ENCODE assay signal across 6 cellular contexts in the genomic region with DNA sequence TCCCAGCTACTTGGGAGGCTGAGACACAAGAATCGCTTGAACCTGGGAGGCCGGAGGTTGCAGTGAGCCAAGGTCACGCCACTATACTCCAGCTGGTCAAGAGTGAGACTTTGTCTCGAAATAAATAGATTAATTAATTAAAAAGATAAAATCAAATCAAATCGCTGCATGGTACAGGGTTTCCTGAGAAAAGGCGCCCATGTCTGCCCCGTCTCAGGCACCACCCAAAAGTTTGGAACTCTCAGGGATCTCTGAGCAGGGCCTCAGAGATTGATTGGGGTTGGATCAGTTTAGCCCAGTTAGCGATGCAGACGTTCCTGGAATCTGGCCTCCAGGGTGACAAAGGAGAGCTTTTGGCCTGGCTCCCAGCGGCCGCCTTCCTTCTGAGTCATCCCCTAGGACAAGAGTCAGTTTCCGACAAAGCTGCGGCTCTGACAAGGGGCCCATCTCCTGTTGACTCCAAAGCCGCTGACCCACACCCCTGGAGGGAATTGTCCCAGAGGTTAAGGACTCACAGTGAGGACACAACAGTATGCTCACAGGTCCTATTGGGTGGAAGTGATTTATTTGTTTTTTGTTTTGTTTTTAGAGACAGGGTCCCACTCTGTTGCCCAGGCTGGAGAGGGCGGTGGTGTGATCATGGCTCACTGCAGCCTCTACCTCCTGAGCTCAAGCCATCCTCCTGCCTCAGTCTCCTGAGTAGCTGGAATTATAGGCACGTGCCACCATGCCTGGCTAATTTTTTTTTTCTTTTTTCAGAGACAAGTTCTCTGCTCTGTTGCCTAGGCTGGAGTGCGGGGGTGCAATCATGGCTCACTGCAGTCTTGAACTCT.
DNase-seq lines count a peak whose midpoint lies in the region; TF ChIP-seq lines count a peak whose summit lies in the region.
"Had no signal": no experiment of that assay in that cellular context is flagged by ENCODE, and none has a peak within 500 bp of the region (broad histone marks: within the 10 kb centered on the region; RNA-seq: fewer than 3 reads in every experiment).

No MANE protein-coding gene starts in this region.

- H3K4me1 ChIP-seq in NT2/D1 (ENCODE audit: insufficient read depth, insufficient read length), result no peaks in the 10 kb centered on the region
- peaks cover 0 to 10% (median 7%) of the 10 kb centered on the region in 5 donors for H3K4me1 ChIP-seq in subcutaneous abdominal adipose tissue (ENCODE audit: control insufficient read depth in 5 of 5, insufficient read depth in 5 of 5, low read length in 5 of 5)

- H3K4me3 ChIP-seq in NT2/D1 (ENCODE audit: insufficient read length, low read depth), result no peak overlapping the region
- H3K4me3 ChIP-seq in foreskin fibroblast (ENCODE audit: low read depth in 1 of 2, low read length in 2 of 2), result no peak overlapping the region
- H3K4me3 ChIP-seq in subcutaneous abdominal adipose tissue (ENCODE audit: low read depth in 1 of 5, low read length in 5 of 5), result no peak overlapping the region
- H3K4me3 ChIP-seq: ovary had no signal

- H3K9me3 ChIP-seq in NT2/D1 (ENCODE audit: insufficient read depth, low read length), result no peaks in the 10 kb centered on the region
- H3K9me3 ChIP-seq in subcutaneous abdominal adipose tissue (ENCODE audit: control insufficient read depth in 5 of 5, low read length in 5 of 5), result no peaks in the 10 kb centered on the region
- H3K9me3 ChIP-seq: ovary had no signal

- H3K9ac ChIP-seq in NT2/D1 (ENCODE audit: insufficient read length, low read depth) (no peak overlapping the region), subcutaneous abdominal adipose tissue (ENCODE audit: low read length in 5 of 5) (no peak overlapping the region)

- DNase-seq in NT2/D1 (ENCODE audit: low read depth, low spot score) (peak; percentile 87), foreskin fibroblast (peak; percentile 66 to 80), NCI-H2171 (lab: John Stamatoyannopoulos, UW) (no peak)
- DNase-seq in activated naive CD4-positive, alpha-beta T cell treated with Interleukin-2 at 50 U/mL for 16 hours, result no peak
- DNase-seq: ovary had no signal

- TF ChIP-seq CTCF in foreskin fibroblast (IDR thresholded peaks at IDR 0.05; ENCODE audit: low read depth, low read length), result no peak

- H3K27me3 ChIP-seq in NT2/D1 (ENCODE audit: insufficient read depth, insufficient read length) (no peaks in the 10 kb centered on the region), subcutaneous abdominal adipose tissue (ENCODE audit: control insufficient read depth in 5 of 5, insufficient read depth in 4 of 5, low read length in 5 of 5) (no peaks in the 10 kb centered on the region)
- H3K27me3 ChIP-seq: ovary had no signal

- H3K36me3 ChIP-seq in NT2/D1 (ENCODE audit: insufficient read depth, insufficient read length, low read length), result peaks cover 35% of the 10 kb centered on the region
- H3K36me3 ChIP-seq in subcutaneous abdominal adipose tissue (ENCODE audit: control insufficient read depth in 5 of 5, insufficient read depth in 5 of 5, low read length in 5 of 5), result peaks cover 0 to 20% (median 2%) of the 10 kb centered on the region in 5 donors
- H3K36me3 ChIP-seq: ovary had no signal

- H3K27ac ChIP-seq in subcutaneous abdominal adipose tissue (ENCODE audit: low read depth, low read length), result peak overlapping the region; percentile 55
- H3K27ac ChIP-seq: ovary had no signal

Comparison
In these comparisons a context has a peak if more than half of its experiments do, and no peak if none do; other contexts are left out.
1. DNase-seq: peak in NT2/D1 (single experiment) and foreskin fibroblast (2 of 2); none in activated naive CD4-positive, alpha-beta T cell treated with Interleukin-2 at 50 U/mL for 16 hours (single experiment) and NCI-H2171 (single experiment).